Comparison of ENCODE assay signal across 10 cellular contexts in genomic region chr2:216315817-216316603, GRCh38. TPM values are rescaled to one million over a fixed set of nuclear protein-coding genes. Genes with fewer than 3 reads are reported as not detected.
DNase-seq lines count a peak whose midpoint lies in the region; ATAC-seq, FAIRE-seq and TF ChIP-seq lines count a peak whose summit lies in the region.
"Had no signal": no experiment of that assay in that cellular context is flagged by ENCODE, and none has a peak within 500 bp of the region (broad histone marks: within the 10 kb centered on the region; RNA-seq: fewer than 3 reads in every experiment).

No MANE protein-coding gene starts in this region.

- WGBS in HUES64: 27% methylated on average over 17 of the region's 18 CpGs
- 34% methylated on average over 18 of the region's 18 CpGs for WGBS in aorta, 2 donors

- no peak overlapping the region for H2AFZ ChIP-seq in keratinocyte (ENCODE audit: control insufficient read depth, low read length)

- H3K27ac Mint-ChIP-seq in type B pancreatic cell: no peak overlapping the region

- peaks cover 19% of the 10 kb centered on the region for H3K4me1 Mint-ChIP-seq in type B pancreatic cell (ENCODE audit: unreplicated experiment)

- TF ChIP-seq CTCF in BE2C (IDR thresholded peaks at IDR 0.05; ENCODE audit: low read depth, low read length) (no peak), keratinocyte (optimal IDR thresholded peaks at IDR 0.05 in 1 of 3, IDR thresholded peaks at IDR 0.05 in 1 of 3, conservative IDR thresholded peaks at IDR 0.05 in 1 of 3; ENCODE audit: extremely low read depth in 1 of 3, insufficient read depth in 2 of 3, low read length in 3 of 3) (no peak), type B pancreatic cell (conservative IDR thresholded peaks at IDR 0.05) (no peak)

- H3K36me3 Mint-ChIP-seq in type B pancreatic cell: no peaks in the 10 kb centered on the region

- H3K4me3 Mint-ChIP-seq in type B pancreatic cell: no peak overlapping the region

- H3K4me3 ChIP-seq in BE2C (ENCODE audit: low read depth, low read length) (peak overlapping the region; percentile 44), HUES64 (ENCODE audit: low read length) (no peak overlapping the region), keratinocyte (ENCODE audit: control insufficient read depth in 2 of 3, extremely low read depth in 1 of 3, insufficient read depth in 2 of 3, low read depth in 1 of 3, low read length in 3 of 3) (peak overlapping the region in 1 of 3 experiments; percentile 7), aorta (ENCODE audit: low read length in 2 of 2) (no peak overlapping the region)

- TF ChIP-seq POLR2A in GM12892 (IDR thresholded peaks at IDR 0.05; ENCODE audit: low read depth, low read length): no peak

- intact Hi-C loops in aorta (cut with DNase I): no loop called here

- no peaks in the 10 kb centered on the region for H3K9me3 ChIP-seq in BE2C
- no peaks in the 10 kb centered on the region for H3K9me3 ChIP-seq in HUES64 (ENCODE audit: insufficient read depth, low read depth, low read length)
- no peaks in the 10 kb centered on the region for H3K9me3 ChIP-seq in keratinocyte (ENCODE audit: control insufficient read depth, low read depth, low read length)
- peaks cover 4% of the 10 kb centered on the region for H3K9me3 ChIP-seq in aorta (ENCODE audit: control insufficient read depth, low read length)

- H4K20me1 ChIP-seq in keratinocyte (ENCODE audit: control insufficient read depth, extremely low read depth, insufficient read depth, low read length): no peaks in the 10 kb centered on the region

- H3K27ac ChIP-seq in HUES64 (ENCODE audit: low read depth, low read length): peak overlapping the region; percentile 5; the same call in 1 of the 2 replicates
- peak overlapping the region; percentile 42 for H3K27ac ChIP-seq in keratinocyte (ENCODE audit: control insufficient read depth, insufficient read depth, low read length)
- H3K27ac ChIP-seq in aorta (ENCODE audit: low read depth in 1 of 2, low read length in 2 of 2): no peak overlapping the region

- H3K36me3 ChIP-seq in BE2C (no peaks in the 10 kb centered on the region), HUES64 (ENCODE audit: insufficient read depth, low read length) (no peaks in the 10 kb centered on the region), keratinocyte (ENCODE audit: control insufficient read depth in 2 of 2, extremely low read depth in 1 of 2, insufficient read depth in 2 of 2, low read length in 2 of 2) (no peaks in the 10 kb centered on the region), aorta (ENCODE audit: control insufficient read depth in 1 of 2, insufficient read depth in 2 of 2, low read length in 1 of 2) (no peaks in the 10 kb centered on the region)

- no peaks in the 10 kb centered on the region for H3K9me3 Mint-ChIP-seq in type B pancreatic cell

- DNase-seq in BE2C (peak; percentile 62), amniotic epithelial cell (ENCODE audit: low read depth) (peak; percentile 33), keratinocyte (ENCODE audit: low read depth, low spot score) (no peak), type B pancreatic cell (ENCODE audit: extremely low spot score, unreplicated experiment) (no peak), GM12892 (ENCODE audit: insufficient read length) (no peak), aorta (no peak)
- DNase-seq: activated gamma-delta T cell, DMS79 had no signal

- H3K27me3 ChIP-seq in BE2C (no peaks in the 10 kb centered on the region), HUES64 (ENCODE audit: insufficient read depth, low read length) (no peaks in the 10 kb centered on the region), keratinocyte (ENCODE audit: control insufficient read depth, extremely low read depth, insufficient read depth, low read length) (no peaks in the 10 kb centered on the region), aorta (ENCODE audit: control insufficient read depth in 1 of 2, insufficient read depth in 2 of 2, low read length in 1 of 2) (no peaks in the 10 kb centered on the region)

- FAIRE-seq in keratinocyte (lab: Jason Lieb, UNC) (peak; percentile 63), GM12892 (lab: Jason Lieb, UNC) (no peak)

- ATAC-seq in GM21360 (IDR thresholded peaks at IDR 0.05; ENCODE audit: unreplicated experiment) (no peak), aorta (ENCODE audit: low FRiP score) (no peak)

- no peaks in the 10 kb centered on the region for H3K79me2 ChIP-seq in keratinocyte (ENCODE audit: control insufficient read depth, insufficient read depth, low read length)

- H3K4me1 ChIP-seq in BE2C (peaks cover 16% of the 10 kb centered on the region), HUES64 (ENCODE audit: insufficient read depth, low read length) (peaks cover 48% of the 10 kb centered on the region), keratinocyte (ENCODE audit: control insufficient read depth, extremely low read depth, insufficient read depth, low read length) (peaks cover 14% of the 10 kb centered on the region), aorta (ENCODE audit: control insufficient read depth in 1 of 2, insufficient read depth in 2 of 2, low read length in 2 of 2) (no peaks in the 10 kb centered on the region)

- dilution Hi-C loops in keratinocyte (cut with MboI; ENCODE audit: extremely low pct_ligation_motif_present, low sequenced_read_pairs): no loop called here

- H3K9me1 ChIP-seq in keratinocyte (ENCODE audit: control insufficient read depth, extremely low read depth, insufficient read depth, low read length): peaks cover 5% of the 10 kb centered on the region

- H3K9ac ChIP-seq in HUES64 (ENCODE audit: low read depth, low read length): no peak overlapping the region
- peak overlapping the region; percentile 30 for H3K9ac ChIP-seq in keratinocyte (ENCODE audit: control insufficient read depth, extremely low read depth, insufficient read depth, low read length)

- peak overlapping the region; percentile 70 for H3K4me2 ChIP-seq in keratinocyte (ENCODE audit: control insufficient read depth, extremely low read depth, insufficient read depth, low read depth, low read length)

- H3K27me3 Mint-ChIP-seq in type B pancreatic cell: peaks cover 39% of the 10 kb centered on the region

RNA-seq across cellular contexts. Expression of gene MARCHF4, which starts 56.3 kb away (rescaled TPM):
- polyA plus RNA-seq in BE2C (2012; ENCODE audit: insufficient read depth, insufficient read length, low read depth): 20.7 TPM
- 1.5 TPM for polyA plus RNA-seq in HUES64 (2013, experiment 1 of 2)
- 1.3 TPM for polyA plus RNA-seq in HUES64 (2013, experiment 2 of 2)
- polyA plus RNA-seq in keratinocyte (2.4 to 9.2 TPM (median 5.3 TPM) in 3 replicates), aorta (not detected)
- polyA plus RNA-seq in keratinocyte (2011; ENCODE audit: low read depth): 0.06 TPM
- polyA plus RNA-seq in keratinocyte (2011; cell fraction: cytosol; rRNA removed): 4.9 and 6.2 TPM in 2 replicates
- polyA plus RNA-seq in keratinocyte (2011; cell fraction: nucleus; rRNA removed): 6.9 and 8.4 TPM in 2 replicates
- 0.59 and 16.4 TPM in 2 replicates for polyA plus RNA-seq in keratinocyte (2012; ENCODE audit: low replicate concordance)
- polyA minus RNA-seq in keratinocyte: 2.8 to 17.9 TPM (median 5.9 TPM) in 3 replicates
- polyA minus RNA-seq in keratinocyte (2011; cell fraction: cytosol; rRNA and poly(A)+ RNA removed): 4.4 TPM
- polyA minus RNA-seq in keratinocyte (2011; cell fraction: nucleus; rRNA and poly(A)+ RNA removed): 4.3 and 6.4 TPM in 2 replicates
- total RNA-seq in type B pancreatic cell (ENCODE audit: low replicate concordance) (0.93 and 1.1 TPM in 2 replicates), aorta (under 1 TPM in 1 of 2 donors, not detected in 1; 0.13 TPM)
- not detected for polyA plus RNA-seq in GM12892 (2012; ENCODE audit: missing spikeins)

Comparison
In these comparisons a context has a peak if more than half of its experiments do, and no peak if none do; other contexts are left out.
1. DNase-seq: peak in BE2C (single experiment) and amniotic epithelial cell (single experiment); none in keratinocyte (single experiment), type B pancreatic cell (single experiment), GM12892 (single experiment) and aorta (0 of 2).
2. H3K27ac ChIP-seq: peak in HUES64 (single experiment) and keratinocyte (single experiment); none in aorta (0 of 2).